14 cellular contexts compared by ENCODE assay signal in genomic region chr11:59086007-59086406, GRCh38. TPM values are rescaled to one million over a fixed set of nuclear protein-coding genes. Genes with fewer than 3 reads are reported as not detected.
"Had no signal": no experiment of that assay in that cellular context is flagged by ENCODE, and none has a peak within 500 bp of the region (broad histone marks: within the 10 kb centered on the region; RNA-seq: fewer than 3 reads in every experiment).

TSS of gene GLYATL1B (plus strand) at chr11:59086307. CDS start at chr11:59086307, 0 bp downstream.

RNA-seq across cellular contexts. Expression of gene GLYATL1B, which starts in this region (rescaled TPM):
- total RNA-seq: activated CD4-positive, alpha-beta memory T cell treated with anti-CD3 and anti-CD28 coated beads for 36 hours; activated CD4-positive, alpha-beta memory T cell treated with anti-CD3 and anti-CD28 coated beads, Interleukin-2, amount 10 ng/mL, durations not matched to agents 7 days and 5 days; activated CD4-positive, alpha-beta T cell treated with anti-CD3 and anti-CD28 coated beads for 36 hours; activated CD4-positive, alpha-beta T cell treated with anti-CD3 and anti-CD28 coated beads, Interleukin-2, amount 10 ng/mL, durations not matched to agents 24 days and 14 days; activated CD4-positive, alpha-beta T cell treated with anti-CD3 and anti-CD28 coated beads, Interleukin-2, amount 10 ng/mL, durations not matched to agents 7 days and 5 days; activated CD8-positive, alpha-beta memory T cell treated with anti-CD3 and anti-CD28 coated beads for 36 hours; activated CD8-positive, alpha-beta memory T cell treated with anti-CD3 and anti-CD28 coated beads, Interleukin-2, amount 10 ng/mL, durations not matched to agents 7 days and 5 days; activated CD8-positive, alpha-beta T cell treated with anti-CD3 and anti-CD28 coated beads for 36 hours; activated CD8-positive, alpha-beta T cell treated with anti-CD3 and anti-CD28 coated beads, Interleukin-2, amount 10 ng/mL, durations not matched to agents 7 days and 5 days; T-cell; T-helper 1 cell treated with Interleukin-12 subunit alpha and Interleukin-12 subunit beta and Interleukin-4 antibody, amounts not matched to agents 30 ng/mL and 1 ng/mL, for 36 hours; T-helper 17 cell; T-helper 2 cell treated with Interferon-gamma antibody and Interleukin-4, amounts not matched to agents 100 ng/mL and 5 ng/mL, for 36 hours; WTC11 had no signal
